In the genomic region with DNA sequence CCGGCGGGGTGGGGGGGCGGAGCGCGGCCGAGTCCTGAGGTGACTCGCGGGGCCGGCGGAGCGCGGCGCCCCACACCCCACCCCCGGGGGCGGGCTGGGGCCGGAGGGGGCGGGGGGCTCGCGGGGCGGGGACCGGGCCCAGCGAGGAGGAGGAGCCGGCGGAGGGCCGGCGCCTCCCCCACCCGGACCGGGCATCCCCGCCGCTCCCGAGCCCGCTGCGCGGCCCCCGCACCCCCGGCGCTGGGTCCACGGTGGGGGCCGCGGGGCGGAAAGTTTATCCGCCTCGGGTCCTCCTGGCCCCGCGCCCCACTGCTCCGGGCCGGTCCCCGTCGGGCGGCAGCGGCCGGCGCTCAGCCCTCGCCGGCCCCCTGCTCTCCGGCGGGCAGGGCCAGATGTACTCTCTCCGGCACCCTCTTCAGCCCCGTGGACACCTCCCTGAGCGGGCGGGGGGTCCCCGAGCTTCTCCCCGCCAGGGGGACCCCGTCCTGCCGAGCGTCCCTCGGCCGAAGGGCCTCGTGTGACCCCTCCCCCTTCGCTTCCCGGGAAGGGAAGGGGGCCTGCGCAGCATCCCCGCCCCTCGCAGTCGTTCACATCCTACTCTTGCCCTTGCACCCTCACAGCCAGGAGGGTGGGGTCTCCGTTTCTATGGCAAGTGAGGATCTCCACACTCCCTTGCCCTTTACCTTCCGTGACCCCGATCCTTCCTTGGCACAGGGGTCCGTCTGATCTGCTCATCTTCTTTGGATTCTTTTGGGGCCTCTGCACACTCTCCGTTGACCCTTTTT, we compare ENCODE assay signal across 8 cellular contexts. TPM values are rescaled to one million over a fixed set of nuclear protein-coding genes. Genes with fewer than 3 reads are reported as not detected.
DNase-seq lines count a peak whose midpoint lies in the region; TF ChIP-seq lines count a peak whose summit lies in the region.

No MANE protein-coding gene starts in this region.

- H3K4me1 ChIP-seq in MM.1S (ENCODE audit: low read length) (peaks cover 8% of the 10 kb centered on the region; the same call in 1 of the 2 replicates), thyroid gland (peaks cover 20 to 32% of the 10 kb centered on the region in 2 donors)

- TF ChIP-seq POLR2A in thyroid gland (IDR thresholded peaks at IDR 0.05) = no peak

- peak overlapping the region; percentile 54; the same call in 1 of the 2 replicates for H3K9ac ChIP-seq in MM.1S (ENCODE audit: low read length)
- peak overlapping the region; percentile 80 for H3K9ac ChIP-seq in neural cell (ENCODE audit: low read length)

- peak; percentile 41 for TF ChIP-seq RAD21 in neural cell (conservative IDR thresholded peaks at IDR 0.05)

- no peaks in the 10 kb centered on the region for H3K27me3 ChIP-seq in MM.1S (replicated peaks; ENCODE audit: insufficient read depth, low read length)
- no peaks in the 10 kb centered on the region for H3K27me3 ChIP-seq in neural cell (ENCODE audit: insufficient read depth, low read depth, low read length)
- H3K27me3 ChIP-seq in thyroid gland = no peaks in the 10 kb centered on the region

- H3K79me2 ChIP-seq in MM.1S (ENCODE audit: low read length) (peaks cover 50% of the 10 kb centered on the region), neural cell (replicated peaks; ENCODE audit: insufficient read depth, low read length) (peaks cover 49% of the 10 kb centered on the region)

- H3K27ac ChIP-seq in MM.1S (ENCODE audit: low read length) (no peak overlapping the region), neural cell (ENCODE audit: low read length) (peak overlapping the region; percentile 52), thyroid gland (peak overlapping the region; percentile 42 to 75 (median 71))

- peak; percentile 13 for DNase-seq in NCI-H510A (lab: John Stamatoyannopoulos, UW)
- DNase-seq in NCI-H510A treated with DMSO at 0.1 percent for 48 hours (lab: John Stamatoyannopoulos, UW) = no peak
- DNase-seq in MM.1S = peak; percentile 32
- DNase-seq in activated T-cell treated with anti-CD3 and anti-CD28 coated beads, Interleukin-2, amount 50 U/mL, for 48 hours = peak; percentile 37 to 63
- peak; percentile 18 for DNase-seq in fibroblast of pulmonary artery (ENCODE audit: low read depth)
- peak; percentile 36 to 45 for DNase-seq in thyroid gland
- DNase-seq in OCI-M2 (lab: John Stamatoyannopoulos, UW; ENCODE audit: unreplicated experiment) = no peak

- TF ChIP-seq CTCF in MM.1S (IDR thresholded peaks at IDR 0.05; ENCODE audit: low read length) (no peak), fibroblast of pulmonary artery (IDR thresholded peaks at IDR 0.05; ENCODE audit: low read length, missing control alignments) (no peak), neural cell (IDR thresholded peaks at IDR 0.05; ENCODE audit: poor library complexity, severe bottlenecking) (peak; percentile 48), thyroid gland (IDR thresholded peaks at IDR 0.05) (peak in 1 of 6 experiments; percentile 15)

- intact Hi-C loops in thyroid gland (cut with DNase I) = no loop called here

- peaks cover 6% of the 10 kb centered on the region; the same call in 1 of the 2 replicates for H3F3A ChIP-seq in MM.1S (ENCODE audit: insufficient read depth, low read length)
- no peaks in the 10 kb centered on the region for H3F3A ChIP-seq in neural cell (ENCODE audit: insufficient read depth, low read length, poor library complexity, severe bottlenecking)

- 1 to 2% methylated on average over 10 to 35 of the region's 80 CpGs for WGBS in thyroid gland, 2 donors

- H2AFZ ChIP-seq in MM.1S (ENCODE audit: low read length) = peak overlapping the region; percentile 37; the same call in 1 of the 2 replicates
- H2AFZ ChIP-seq in neural cell (ENCODE audit: low read depth, low read length) = no peak overlapping the region

- H3K36me3 ChIP-seq in MM.1S (replicated peaks; ENCODE audit: insufficient read depth, low read length) (no peaks in the 10 kb centered on the region), neural cell (ENCODE audit: insufficient read depth, low read length) (no peaks in the 10 kb centered on the region), thyroid gland (no peaks in the 10 kb centered on the region)

- H3K4me2 ChIP-seq in MM.1S (ENCODE audit: low read depth, low read length) = peak overlapping the region; percentile 97
- peak overlapping the region; percentile 59 for H3K4me2 ChIP-seq in neural cell (ENCODE audit: low read length)

- H3K9me3 ChIP-seq in MM.1S (replicated peaks; ENCODE audit: insufficient read depth, low read length) = no peaks in the 10 kb centered on the region
- H3K9me3 ChIP-seq in neural cell (ENCODE audit: low read length) = no peaks in the 10 kb centered on the region
- no peaks in the 10 kb centered on the region for H3K9me3 ChIP-seq in thyroid gland

- H3K4me3 ChIP-seq in MM.1S (ENCODE audit: low read length) (peak overlapping the region; percentile 86), fibroblast of pulmonary artery (replicated peaks; ENCODE audit: low read depth, low read length) (peak overlapping the region; percentile 75), neural cell (ENCODE audit: low read length) (peak overlapping the region; percentile 81), thyroid gland (replicated peaks in 1 of 3) (peak overlapping the region; percentile 73 to 91 (median 74))

- H3K9me2 ChIP-seq in MM.1S (replicated peaks; ENCODE audit: insufficient read depth, low read length) (no peaks in the 10 kb centered on the region), neural cell (ENCODE audit: insufficient read depth, low read length) (no peaks in the 10 kb centered on the region)

- H4K20me1 ChIP-seq in MM.1S (ENCODE audit: insufficient read depth, low read length) (peaks cover 11% of the 10 kb centered on the region; the same call in 1 of the 2 replicates), neural cell (ENCODE audit: insufficient read depth) (no peaks in the 10 kb centered on the region)

- TF ChIP-seq EP300 in neural cell (conservative IDR thresholded peaks at IDR 0.05; ENCODE audit: poor library complexity, severe bottlenecking) = no peak

TF ChIP-seq in neural cell, 6 proteins besides CTCF, POLR2A, EP300 and RAD21:
- peak; percentile 20 for TF ChIP-seq POLR2AphosphoS5 (IDR thresholded peaks at IDR 0.05)
- no peak for TF ChIP-seq EZH2 (IDR thresholded peaks at IDR 0.05; ENCODE audit: borderline replicate concordance, insufficient read depth, low read length, poor library complexity, severe bottlenecking)
- TF ChIP-seq SMC3 (conservative IDR thresholded peaks at IDR 0.05; ENCODE audit: poor library complexity) = peak; percentile 44
TF ChIP-seq in neural cell: peak in this region for 2.

RNA-seq across cellular contexts. Expression of a gene that starts 0.7 kb away (rescaled TPM):
- polyA plus RNA-seq in neural cell = 162 and 181 TPM in 2 replicates
- 176 and 194 TPM in 2 replicates for polyA minus RNA-seq in neural cell
- total RNA-seq in thyroid gland = 100 to 1,000 TPM in 2 of 4 donors, 10 to 100 TPM in 2; 63.9 to 124 (median 101) TPM

Comparison
In these comparisons a context has a peak if more than half of its experiments do, and no peak if none do; other contexts are left out.
1. DNase-seq: peak in NCI-H510A (single experiment), MM.1S (single experiment), activated T-cell treated with anti-CD3 and anti-CD28 coated beads, Interleukin-2, amount 50 U/mL, for 48 hours (2 of 2), fibroblast of pulmonary artery (single experiment) and thyroid gland (2 of 2); none in NCI-H510A treated with DMSO at 0.1 percent for 48 hours (single experiment) and OCI-M2 (single experiment).
2. Peak in every context shown above with its lines, with median percentiles within 50 percentile points of each other: H3K4me3 ChIP-seq.